In the genomic region with DNA sequence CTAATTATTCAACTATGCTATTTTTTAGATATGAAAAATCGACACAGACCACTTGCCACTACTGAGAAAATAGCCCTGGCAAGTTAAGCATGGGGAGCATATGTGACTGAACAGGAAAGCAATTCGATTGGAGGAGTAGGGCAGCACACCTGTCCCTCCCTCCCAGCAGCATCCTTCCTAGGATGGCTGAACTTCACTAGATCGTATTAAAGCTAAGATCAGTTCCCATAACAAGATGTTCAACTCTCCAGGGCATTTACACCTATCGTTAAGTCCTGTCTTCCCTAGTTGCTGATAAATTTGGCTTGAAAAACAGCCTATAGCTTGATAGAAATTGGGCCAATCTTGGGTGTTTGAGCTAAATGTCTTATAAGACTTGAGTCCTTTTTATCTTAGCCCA, we compare ENCODE assay signal across 16 cellular contexts. TPM values are rescaled to one million over a fixed set of nuclear protein-coding genes. Genes with fewer than 3 reads are reported as not detected.
DNase-seq lines count a peak whose midpoint lies in the region; ATAC-seq, FAIRE-seq and TF ChIP-seq lines count a peak whose summit lies in the region.
"Had no signal": no experiment of that assay in that cellular context is flagged by ENCODE, and none has a peak within 500 bp of the region (broad histone marks: within the 10 kb centered on the region; RNA-seq: fewer than 3 reads in every experiment).

No MANE protein-coding gene starts in this region.

- peaks cover 8% of the 10 kb centered on the region for H3K79me1 ChIP-seq in H1 (ENCODE audit: low read depth, low read length)

- ATAC-seq in activated naive CD4-positive, alpha-beta T cell treated with anti-CD3 and anti-CD28 coated beads, Interleukin-2, amount 50 U/mL, for 72 hours, result no peak
- no peak for ATAC-seq in stimulated activated memory B cell treated with anti-CD40 and anti-IgM and Interleukin-4, amounts not matched to agents 10 μg/mL and 1 μg/mL and 100 μg/mL, for 72 hours
- ATAC-seq in GM19395 (IDR thresholded peaks at IDR 0.05; ENCODE audit: unreplicated experiment), result no peak
- ATAC-seq in GM21526 (IDR thresholded peaks at IDR 0.05; ENCODE audit: low FRiP score, unreplicated experiment), result no peak
- ATAC-seq: activated CD4-positive, CD25-positive, alpha-beta regulatory T cell treated with anti-CD3 and anti-CD28 coated beads, Interleukin-2, amount 50 U/mL, for 24 hours had no signal

- H3K36me3 Mint-ChIP-seq in activated naive CD4-positive, alpha-beta T cell treated with anti-CD3 and anti-CD28 coated beads, Interleukin-2, amount 10 ng/mL, durations not matched to agents 7 days and 5 days, result peaks cover 85% of the 10 kb centered on the region
- H3K36me3 Mint-ChIP-seq in activated naive CD4-positive, alpha-beta T cell treated with anti-CD3 and anti-CD28 coated beads, Interleukin-2, amount 50 U/mL, for 72 hours, result peaks cover 61 to 67% of the 10 kb centered on the region in 2 donors
- peaks cover 68% of the 10 kb centered on the region for H3K36me3 Mint-ChIP-seq in stimulated activated memory B cell treated with anti-CD40 and anti-IgM and Interleukin-4, amounts not matched to agents 10 μg/mL and 1 μg/mL and 100 μg/mL, for 72 hours

- H3K4me1 ChIP-seq in H1 (replicated peaks in 1 of 4; ENCODE audit: control insufficient read depth in 3 of 4, insufficient read depth in 4 of 4, low read length in 3 of 4), result peaks cover 0 to 6% (median 3%) of the 10 kb centered on the region in 4 experiments; a peak in 4 of 7 replicates
- H3K4me1 ChIP-seq in vagina, result peaks cover 59% of the 10 kb centered on the region

- DNase-seq in activated naive CD4-positive, alpha-beta T cell treated with anti-CD3 and anti-CD28 coated beads, Interleukin-2, amount 10 ng/mL, durations not matched to agents 7 days and 5 days, result no peak
- DNase-seq in activated naive CD4-positive, alpha-beta T cell treated with anti-CD3 and anti-CD28 coated beads, Interleukin-2, amount 50 U/mL, for 72 hours (ENCODE audit: low spot score in 2 of 2), result no peak
- DNase-seq in H1 (ENCODE audit: low read depth in 1 of 2, low spot score in 2 of 2) (no peak), vagina (ENCODE audit: extremely low spot score in 2 of 2) (no peak)
- DNase-seq: Karpas-422, NCI-H1436 treated with DMSO at 0.1 percent for 48 hours, nucleus accumbens, small intestine had no signal

- H3K9me3 ChIP-seq in H1 (ENCODE audit: insufficient read depth in 2 of 2, low read depth in 1 of 2, low read length in 1 of 2) (no peaks in the 10 kb centered on the region), vagina (no peaks in the 10 kb centered on the region)

- no peak overlapping the region for H3K4me3 ChIP-seq in H1 (ENCODE audit: extremely low read depth in 1 of 4, insufficient read depth in 2 of 4, low read depth in 3 of 4, low read length in 4 of 4)
- no peak overlapping the region for H3K4me3 ChIP-seq in vagina
- H3K4me3 ChIP-seq: SK-N-MC had no signal

- TF ChIP-seq CTCF in H1 (IDR thresholded peaks at IDR 0.05; ENCODE audit: control extremely low read depth in 1 of 3, insufficient read depth in 1 of 3, low read depth in 1 of 3, low read length in 3 of 3) (no peak), vagina (IDR thresholded peaks at IDR 0.05) (no peak)

- H3K4me2 ChIP-seq in H1 (ENCODE audit: insufficient read depth in 1 of 2, low read depth in 2 of 2, low read length in 2 of 2), result no peak overlapping the region

- H3K27ac ChIP-seq in H1 (ENCODE audit: low read depth, low read length) (no peak overlapping the region), vagina (no peak overlapping the region)
- H3K27ac ChIP-seq: SK-N-MC had no signal

- CTCF ChIA-PET in activated naive CD4-positive, alpha-beta T cell treated with anti-CD3 and anti-CD28 coated beads, Interleukin-2, amount 10 ng/mL, durations not matched to agents 7 days and 5 days (lab: Charles Lee), result interaction anchor here (1.1 to 1.5 kb wide), 2 partner anchors 13 to 17 kb away, joined by 3 to 12 read pairs; no protein-coding TSS in a partner anchor
- CTCF ChIA-PET in H1 (lab: Charles Lee; ENCODE audit: partially characterized antibody), result interaction anchor here (0.6 to 1.7 kb wide), 8 partner anchors 9 to 121 kb away, joined by 3 to 5 read pairs (median 3); no protein-coding TSS in a partner anchor

- no peaks in the 10 kb centered on the region for H3K27me3 ChIP-seq in H1 (replicated peaks in 1 of 4; ENCODE audit: control insufficient read depth in 3 of 4, extremely low read depth in 1 of 4, insufficient read depth in 3 of 4, low read length in 3 of 4)
- no peaks in the 10 kb centered on the region for H3K27me3 ChIP-seq in vagina

- H3K36me3 ChIP-seq in H1 (ENCODE audit: control insufficient read depth in 2 of 4, insufficient read depth in 4 of 4, low read length in 3 of 4) (peaks cover 27 to 77% (median 44%) of the 10 kb centered on the region in 4 experiments), vagina (peaks cover 5 to 42% of the 10 kb centered on the region in 2 donors)

- no peak overlapping the region for H3K18ac ChIP-seq in H1 (ENCODE audit: extremely low read depth, low read length)

- FAIRE-seq in H1 (lab: Jason Lieb, UNC), result no peak
- FAIRE-seq: endometrium, frontal cortex, small intestine had no signal

- H3K14ac ChIP-seq in H1 (ENCODE audit: insufficient read length), result no peak overlapping the region

- H2BK20ac ChIP-seq in H1 (ENCODE audit: low read length), result no peak overlapping the region

- H3K23me2 ChIP-seq in H1 (ENCODE audit: low read depth, low read length), result peaks cover 3% of the 10 kb centered on the region; the same call in 1 of the 2 replicates

- H2BK5ac ChIP-seq in H1 (ENCODE audit: low read depth, low read length), result no peak overlapping the region

- peaks cover 78% of the 10 kb centered on the region for H3K4me1 Mint-ChIP-seq in activated naive CD4-positive, alpha-beta T cell treated with anti-CD3 and anti-CD28 coated beads, Interleukin-2, amount 10 ng/mL, durations not matched to agents 7 days and 5 days
- peaks cover 61% of the 10 kb centered on the region for H3K4me1 Mint-ChIP-seq in stimulated activated memory B cell treated with anti-CD40 and anti-IgM and Interleukin-4, amounts not matched to agents 10 μg/mL and 1 μg/mL and 100 μg/mL, for 72 hours

- TF ChIP-seq POLR2A in Raji (IDR thresholded peaks at IDR 0.05; ENCODE audit: insufficient read depth, low read depth, low read length) (0 out of 2 replicates have a peak, but pooled peaks have one; percentile 22), H1 (IDR thresholded peaks at IDR 0.05; ENCODE audit: control extremely low read depth in 1 of 2, low read depth in 2 of 2, low read length in 2 of 2) (no peak), vagina (IDR thresholded peaks at IDR 0.05) (no peak)

- no peak overlapping the region for H2BK15ac ChIP-seq in H1 (ENCODE audit: low read length)

- no peak overlapping the region for H2BK120ac ChIP-seq in H1 (replicated peaks; ENCODE audit: low read depth, low read length)

- no peak overlapping the region for H3K23ac ChIP-seq in H1 (ENCODE audit: insufficient read length)

- H2AK5ac ChIP-seq in H1 (ENCODE audit: low read depth, low read length), result no peak overlapping the region

- peaks cover 0 to 42% of the 10 kb centered on the region in 2 experiments; a peak in 2 of 4 replicates for H3K79me2 ChIP-seq in H1 (ENCODE audit: control insufficient read depth in 1 of 2, insufficient read depth in 2 of 2, low read length in 2 of 2)

- H4K91ac ChIP-seq in H1 (replicated peaks; ENCODE audit: insufficient read length, low read length), result no peak overlapping the region

- H3K56ac ChIP-seq in H1 (replicated peaks; ENCODE audit: insufficient read length, low read depth, low read length), result no peak overlapping the region

- no peak overlapping the region for H3K9ac ChIP-seq in H1 (replicated peaks in 1 of 4; ENCODE audit: extremely low read depth in 1 of 4, low read depth in 3 of 4, low read length in 3 of 4)

- H2AFZ ChIP-seq in H1 (ENCODE audit: low read length), result no peak overlapping the region

- H3K4me3 Mint-ChIP-seq in activated naive CD4-positive, alpha-beta T cell treated with anti-CD3 and anti-CD28 coated beads, Interleukin-2, amount 10 ng/mL, durations not matched to agents 7 days and 5 days, result no peak overlapping the region
- H3K4me3 Mint-ChIP-seq in stimulated activated memory B cell treated with anti-CD40 and anti-IgM and Interleukin-4, amounts not matched to agents 10 μg/mL and 1 μg/mL and 100 μg/mL, for 72 hours, result no peak overlapping the region

- TF ChIP-seq EP300 in H1 (IDR thresholded peaks at IDR 0.05; ENCODE audit: borderline replicate concordance in 1 of 2, low read depth in 2 of 2, low read length in 2 of 2), result no peak

- H4K5ac ChIP-seq in H1 (ENCODE audit: insufficient read length, low read depth, low read length), result no peak overlapping the region

- H2BK12ac ChIP-seq in H1 (ENCODE audit: low read depth, low read length), result no peak overlapping the region

- no peak for TF ChIP-seq RAD21 in H1 (IDR thresholded peaks at IDR 0.05 in 1 of 2, conservative IDR thresholded peaks at IDR 0.05 in 1 of 2; ENCODE audit: low read depth in 2 of 2, low read length in 2 of 2)

- H4K8ac ChIP-seq in H1 (ENCODE audit: extremely low read depth, insufficient read depth, low read length), result no peak overlapping the region

- 89% methylated on average over 4 of the region's 4 CpGs; no CpG with 5 or more reads in 1 of the 2 experiments for WGBS in H1 (ENCODE audit: extremely low coverage in 1 of 2, insufficient coverage in 1 of 2, insufficient read length in 1 of 2, insufficient replicate concordance in 2 of 2, low coverage in 1 of 2, low lambda C conversion rate in 2 of 2, missing lambda C conversion rate in 1 of 2), 2 experiments

- peaks cover 4 to 11% of the 10 kb centered on the region in 2 experiments for H4K20me1 ChIP-seq in H1 (replicated peaks in 1 of 2; ENCODE audit: control insufficient read depth in 1 of 2, insufficient read depth in 2 of 2, low read length in 2 of 2)

- no peaks in the 10 kb centered on the region for H3K9me3 Mint-ChIP-seq in activated naive CD4-positive, alpha-beta T cell treated with anti-CD3 and anti-CD28 coated beads, Interleukin-2, amount 10 ng/mL, durations not matched to agents 7 days and 5 days
- no peaks in the 10 kb centered on the region for H3K9me3 Mint-ChIP-seq in activated naive CD4-positive, alpha-beta T cell treated with anti-CD3 and anti-CD28 coated beads, Interleukin-2, amount 50 U/mL, for 72 hours
- H3K9me3 Mint-ChIP-seq in stimulated activated memory B cell treated with anti-CD40 and anti-IgM and Interleukin-4, amounts not matched to agents 10 μg/mL and 1 μg/mL and 100 μg/mL, for 72 hours, result no peaks in the 10 kb centered on the region

- POLR2A ChIA-PET in H1 (lab: Charles Lee; ENCODE audit: partially characterized antibody), result interaction anchor here (0.7 to 2.4 kb wide), 28 partner anchors 8 to 126 kb away, joined by 3 to 74 read pairs (median 4); partner anchors contain the start of genes ABCF1, ATAT1, C6orf136 and MRPS18B

- intact Hi-C loops in vagina (cut with DNase I), result loop anchor here (10.0 kb wide), 1 partner anchor 75 kb away; the partner anchor contains the start of gene PPP1R18

- H3K27me3 Mint-ChIP-seq in activated naive CD4-positive, alpha-beta T cell treated with anti-CD3 and anti-CD28 coated beads, Interleukin-2, amount 10 ng/mL, durations not matched to agents 7 days and 5 days, result no peaks in the 10 kb centered on the region
- H3K27me3 Mint-ChIP-seq in stimulated activated memory B cell treated with anti-CD40 and anti-IgM and Interleukin-4, amounts not matched to agents 10 μg/mL and 1 μg/mL and 100 μg/mL, for 72 hours, result no peaks in the 10 kb centered on the region

- peak overlapping the region; percentile 69 for H3K27ac Mint-ChIP-seq in activated naive CD4-positive, alpha-beta T cell treated with anti-CD3 and anti-CD28 coated beads, Interleukin-2, amount 10 ng/mL, durations not matched to agents 7 days and 5 days
- H3K27ac Mint-ChIP-seq in activated naive CD4-positive, alpha-beta T cell treated with anti-CD3 and anti-CD28 coated beads, Interleukin-2, amount 50 U/mL, for 72 hours, result peak overlapping the region in 1 of 2 donors; percentile 39
- peak overlapping the region; percentile 59 for H3K27ac Mint-ChIP-seq in stimulated activated memory B cell treated with anti-CD40 and anti-IgM and Interleukin-4, amounts not matched to agents 10 μg/mL and 1 μg/mL and 100 μg/mL, for 72 hours

- H3K4ac ChIP-seq in H1 (replicated peaks; ENCODE audit: insufficient read length, low read depth, low read length), result no peak overlapping the region

RNA-seq across cellular contexts. Expression of gene PPP1R10, which starts 7.0 kb away (rescaled TPM):
- total RNA-seq in activated naive CD4-positive, alpha-beta T cell treated with anti-CD3 and anti-CD28 coated beads, Interleukin-2, amount 50 U/mL, for 72 hours, result 10 to 100 TPM; 92.1 to 96.8 TPM
- 78.9 and 89.1 TPM in 2 replicates for total RNA-seq in H1 (2021; fragmentation: NEBNext Ultra II Directional; extraction: Animal tissue kit (Norgen Biotek cat#: 25700))
- polyA plus RNA-seq in H1 (2011; rRNA removed), result 23.9 and 25.3 TPM in 2 replicates
- 23.3 TPM for polyA plus RNA-seq in H1 (2011; cell fraction: cytosol; rRNA removed)
- polyA plus RNA-seq in H1 (2011; cell fraction: nucleus; rRNA removed), result 60.2 TPM
- 37.2 to 51.4 TPM (median 42.0 TPM) in 4 replicates for polyA plus RNA-seq in H1 (2012, experiment 1 of 2)
- 36.9 TPM for polyA plus RNA-seq in H1 (2012, experiment 2 of 2)
- 84.8 TPM for polyA plus RNA-seq in H1 (2013, experiment 1 of 2)
- polyA plus RNA-seq in H1 (2013, experiment 2 of 2), result 78.1 TPM
- polyA minus RNA-seq in H1 (2011; rRNA and poly(A)+ RNA removed), result 110 and 129 TPM in 2 replicates
- polyA minus RNA-seq in H1 (2011; cell fraction: cytosol; rRNA and poly(A)+ RNA removed), result 38.1 TPM
- 293 TPM for polyA minus RNA-seq in H1 (2011; cell fraction: nucleus; rRNA and poly(A)+ RNA removed)
- total RNA-seq in vagina, result 52.5 TPM

RNA-seq across cellular contexts. Expression of gene MRPS18B, which starts 7.6 kb away (rescaled TPM):
- 100 to 1,000 TPM in 1 of 2 donors, 10 to 100 TPM in 1; 99.8 to 100 TPM for total RNA-seq in activated naive CD4-positive, alpha-beta T cell treated with anti-CD3 and anti-CD28 coated beads, Interleukin-2, amount 50 U/mL, for 72 hours
- total RNA-seq in H1 (2021; fragmentation: NEBNext Ultra II Directional; extraction: Animal tissue kit (Norgen Biotek cat#: 25700)), result 57.8 and 60.7 TPM in 2 replicates
- polyA plus RNA-seq in H1 (2011; rRNA removed), result 75.8 and 83.3 TPM in 2 replicates
- 85.9 TPM for polyA plus RNA-seq in H1 (2011; cell fraction: cytosol; rRNA removed)
- 59.8 TPM for polyA plus RNA-seq in H1 (2011; cell fraction: nucleus; rRNA removed)
- polyA plus RNA-seq in H1 (2012, experiment 1 of 2), result 57.4 to 62.5 TPM (median 60.3 TPM) in 4 replicates
- polyA plus RNA-seq in H1 (2012, experiment 2 of 2), result 75.9 TPM
- polyA plus RNA-seq in H1 (2013, experiment 1 of 2), result 54.3 TPM
- polyA plus RNA-seq in H1 (2013, experiment 2 of 2), result 49.2 TPM
- 69.9 and 81.4 TPM in 2 replicates for polyA minus RNA-seq in H1 (2011; rRNA and poly(A)+ RNA removed)
- polyA minus RNA-seq in H1 (2011; cell fraction: cytosol; rRNA and poly(A)+ RNA removed), result 47.1 TPM
- polyA minus RNA-seq in H1 (2011; cell fraction: nucleus; rRNA and poly(A)+ RNA removed), result 20.3 TPM
- total RNA-seq in vagina, result 21.6 TPM

RNA-seq across cellular contexts. Expression of gene ATAT1, which starts 16.6 kb away (rescaled TPM):
- 10 to 100 TPM; 14.5 to 15.1 TPM for total RNA-seq in activated naive CD4-positive, alpha-beta T cell treated with anti-CD3 and anti-CD28 coated beads, Interleukin-2, amount 50 U/mL, for 72 hours
- 14.6 and 15.9 TPM in 2 replicates for total RNA-seq in H1 (2021; fragmentation: NEBNext Ultra II Directional; extraction: Animal tissue kit (Norgen Biotek cat#: 25700))
- polyA plus RNA-seq in H1 (2011; rRNA removed), result 14.4 and 18.3 TPM in 2 replicates
- 13.0 TPM for polyA plus RNA-seq in H1 (2011; cell fraction: cytosol; rRNA removed)
- 53.3 TPM for polyA plus RNA-seq in H1 (2011; cell fraction: nucleus; rRNA removed)
- polyA plus RNA-seq in H1 (2012, experiment 1 of 2), result 19.7 to 26.3 TPM (median 22.8 TPM) in 4 replicates
- polyA plus RNA-seq in H1 (2012, experiment 2 of 2), result 15.1 TPM
- 23.4 TPM for polyA plus RNA-seq in H1 (2013, experiment 1 of 2)
- polyA plus RNA-seq in H1 (2013, experiment 2 of 2), result 20.1 TPM
- 10.8 and 14.8 TPM in 2 replicates for polyA minus RNA-seq in H1 (2011; rRNA and poly(A)+ RNA removed)
- 7.1 TPM for polyA minus RNA-seq in H1 (2011; cell fraction: cytosol; rRNA and poly(A)+ RNA removed)
- polyA minus RNA-seq in H1 (2011; cell fraction: nucleus; rRNA and poly(A)+ RNA removed), result 16.1 TPM
- total RNA-seq in vagina, result 13.3 TPM

RNA-seq across cellular contexts. Expression of gene C6orf136, which starts 36.9 kb away (rescaled TPM):
- 10 to 100 TPM; 20.5 to 81.5 TPM for total RNA-seq in activated naive CD4-positive, alpha-beta T cell treated with anti-CD3 and anti-CD28 coated beads, Interleukin-2, amount 50 U/mL, for 72 hours
- 18.2 and 20.8 TPM in 2 replicates for total RNA-seq in H1 (2021; fragmentation: NEBNext Ultra II Directional; extraction: Animal tissue kit (Norgen Biotek cat#: 25700))
- polyA plus RNA-seq in H1 (2011; rRNA removed), result 23.1 and 30.4 TPM in 2 replicates
- polyA plus RNA-seq in H1 (2011; cell fraction: cytosol; rRNA removed), result 23.9 TPM
- polyA plus RNA-seq in H1 (2011; cell fraction: nucleus; rRNA removed), result 49.1 TPM
- 18.9 to 24.6 TPM (median 22.5 TPM) in 4 replicates for polyA plus RNA-seq in H1 (2012, experiment 1 of 2)
- polyA plus RNA-seq in H1 (2012, experiment 2 of 2), result 24.5 TPM
- 24.5 TPM for polyA plus RNA-seq in H1 (2013, experiment 1 of 2)
- 20.2 TPM for polyA plus RNA-seq in H1 (2013, experiment 2 of 2)
- 7.0 and 10.6 TPM in 2 replicates for polyA minus RNA-seq in H1 (2011; rRNA and poly(A)+ RNA removed)
- 10.5 TPM for polyA minus RNA-seq in H1 (2011; cell fraction: cytosol; rRNA and poly(A)+ RNA removed)
- 17.4 TPM for polyA minus RNA-seq in H1 (2011; cell fraction: nucleus; rRNA and poly(A)+ RNA removed)
- 15.7 TPM for total RNA-seq in vagina

RNA-seq across cellular contexts. Expression of gene ABCF1, which starts 38.8 kb away (rescaled TPM):
- 10 to 100 TPM; 84.7 to 91.3 TPM for total RNA-seq in activated naive CD4-positive, alpha-beta T cell treated with anti-CD3 and anti-CD28 coated beads, Interleukin-2, amount 50 U/mL, for 72 hours
- 119 and 123 TPM in 2 replicates for total RNA-seq in H1 (2021; fragmentation: NEBNext Ultra II Directional; extraction: Animal tissue kit (Norgen Biotek cat#: 25700))
- 48.8 and 59.5 TPM in 2 replicates for polyA plus RNA-seq in H1 (2011; rRNA removed)
- 71.0 TPM for polyA plus RNA-seq in H1 (2011; cell fraction: cytosol; rRNA removed)
- polyA plus RNA-seq in H1 (2011; cell fraction: nucleus; rRNA removed), result 104 TPM
- 112 to 134 TPM (median 123 TPM) in 4 replicates for polyA plus RNA-seq in H1 (2012, experiment 1 of 2)
- 36.5 TPM for polyA plus RNA-seq in H1 (2012, experiment 2 of 2)
- polyA plus RNA-seq in H1 (2013, experiment 1 of 2), result 91.5 TPM
- polyA plus RNA-seq in H1 (2013, experiment 2 of 2), result 94.1 TPM
- polyA minus RNA-seq in H1 (2011; rRNA and poly(A)+ RNA removed), result 84.1 and 96.9 TPM in 2 replicates
- 62.4 TPM for polyA minus RNA-seq in H1 (2011; cell fraction: cytosol; rRNA and poly(A)+ RNA removed)
- polyA minus RNA-seq in H1 (2011; cell fraction: nucleus; rRNA and poly(A)+ RNA removed), result 48.9 TPM
- 29.5 TPM for total RNA-seq in vagina
